Comparison of ENCODE assay signal across 9 cellular contexts in genomic region chr21:26686278-26686677, GRCh38.
DNase-seq lines count a peak whose midpoint lies in the region; ATAC-seq and TF ChIP-seq lines count a peak whose summit lies in the region.
"Had no signal": no experiment of that assay in that cellular context is flagged by ENCODE, and none has a peak within 500 bp of the region (broad histone marks: within the 10 kb centered on the region; RNA-seq: fewer than 3 reads in every experiment).

No MANE protein-coding gene starts in this region.

- POLR2A ChIA-PET in IMR-90 (lab: Charles Lee; ENCODE audit: unreplicated experiment): no interaction called here
- POLR2A ChIA-PET in activated CD4-positive, alpha-beta memory T cell treated with anti-CD3 and anti-CD28 coated beads, Interleukin-2, amount 10 ng/mL, durations not matched to agents 7 days and 5 days (lab: Charles Lee): no interaction called here

- H2AK5ac ChIP-seq in IMR-90 (ENCODE audit: low read depth, low read length) (no peak overlapping the region), neuronal stem cell (ENCODE audit: low read depth, low read length) (no peak overlapping the region)

- H3K56ac ChIP-seq in IMR-90 (ENCODE audit: extremely low read depth, insufficient read depth, low read length): no peak overlapping the region

- no peak overlapping the region for H2AK9ac ChIP-seq in IMR-90 (replicated peaks; ENCODE audit: low read depth, low read length, poor library complexity)

- H3K27me3 Mint-ChIP-seq in activated CD4-positive, alpha-beta memory T cell treated with anti-CD3 and anti-CD28 coated beads, Interleukin-2, amount 10 ng/mL, durations not matched to agents 7 days and 5 days: no peaks in the 10 kb centered on the region
- H3K27me3 Mint-ChIP-seq in progenitor cell of endocrine pancreas: no peaks in the 10 kb centered on the region
- H3K27me3 Mint-ChIP-seq: activated naive CD8-positive, alpha-beta T cell had no signal

- no CpG with 5 or more reads among the region's 3 CpGs for WGBS in IMR-90 (ENCODE audit: extremely low coverage in 2 of 2, insufficient read length in 1 of 2), 2 experiments
- no CpG with 5 or more reads among the region's 3 CpGs for WGBS in neuronal stem cell (ENCODE audit: extremely low coverage in 2 of 2, insufficient read length in 2 of 2, insufficient replicate concordance in 1 of 2), 2 donors
- 62% methylated on average over 3 of the region's 3 CpGs for WGBS in esophagus muscularis mucosa

- no peak overlapping the region for H3K14ac ChIP-seq in IMR-90 (replicated peaks; ENCODE audit: low read depth, low read length)
- no peak overlapping the region for H3K14ac ChIP-seq in neuronal stem cell (ENCODE audit: low read length)

- no peak overlapping the region for H2BK120ac ChIP-seq in IMR-90 (ENCODE audit: low read depth, low read length)
- H2BK120ac ChIP-seq in neuronal stem cell (ENCODE audit: low read depth, low read length): no peak overlapping the region

- peaks cover 3% of the 10 kb centered on the region for H3K9me3 Mint-ChIP-seq in activated CD4-positive, alpha-beta memory T cell treated with anti-CD3 and anti-CD28 coated beads, Interleukin-2, amount 10 ng/mL, durations not matched to agents 7 days and 5 days
- no peaks in the 10 kb centered on the region for H3K9me3 Mint-ChIP-seq in progenitor cell of endocrine pancreas (ENCODE audit: low read depth)

- H3K36me3 ChIP-seq in IMR-90 (ENCODE audit: control insufficient read depth, insufficient read depth, low read length) (no peaks in the 10 kb centered on the region), neuronal stem cell (replicated peaks in 1 of 2; ENCODE audit: control insufficient read depth in 2 of 2, insufficient read depth in 2 of 2, low read length in 2 of 2) (no peaks in the 10 kb centered on the region), esophagus muscularis mucosa (no peaks in the 10 kb centered on the region)

- TF ChIP-seq EP300 in esophagus muscularis mucosa (IDR thresholded peaks at IDR 0.05): no peak

- no peaks in the 10 kb centered on the region for H4K20me1 ChIP-seq in IMR-90 (ENCODE audit: insufficient read depth, low read length)

- H3K9me1 ChIP-seq in IMR-90 (ENCODE audit: insufficient read depth, low read length): no peaks in the 10 kb centered on the region

- H2BK15ac ChIP-seq in IMR-90 (ENCODE audit: low read depth, low read length): no peak overlapping the region
- H2BK15ac ChIP-seq in neuronal stem cell (ENCODE audit: low read length): no peak overlapping the region

- H3K4me3 Mint-ChIP-seq in activated CD4-positive, alpha-beta memory T cell treated with anti-CD3 and anti-CD28 coated beads, Interleukin-2, amount 10 ng/mL, durations not matched to agents 7 days and 5 days: no peak overlapping the region
- H3K4me3 Mint-ChIP-seq in progenitor cell of endocrine pancreas (ENCODE audit: low read depth): no peak overlapping the region
- H3K4me3 Mint-ChIP-seq: activated naive CD8-positive, alpha-beta T cell had no signal

- H3K4me2 ChIP-seq in IMR-90 (ENCODE audit: low read depth, low read length) (peak overlapping the region; percentile 50; the same call in 1 of the 2 replicates), neuronal stem cell (ENCODE audit: insufficient read depth, low read length, poor library complexity, severe bottlenecking) (no peak overlapping the region)

- H3K27me3 ChIP-seq in IMR-90 (ENCODE audit: control insufficient read depth, insufficient read depth, low read length) (no peaks in the 10 kb centered on the region), neuronal stem cell (ENCODE audit: control insufficient read depth in 3 of 3, insufficient read depth in 3 of 3, low read depth in 1 of 3, low read length in 3 of 3) (no peaks in the 10 kb centered on the region), esophagus muscularis mucosa (peaks cover 0 to 6% (median 0%) of the 10 kb centered on the region in 4 donors)

- H3K4me1 ChIP-seq in IMR-90 (ENCODE audit: control insufficient read depth, insufficient read depth, low read length) (no peaks in the 10 kb centered on the region), neuronal stem cell (ENCODE audit: control insufficient read depth in 2 of 2, insufficient read depth in 1 of 2, low read depth in 1 of 2, low read length in 2 of 2) (no peaks in the 10 kb centered on the region), esophagus muscularis mucosa (no peaks in the 10 kb centered on the region)

- H3K9me3 ChIP-seq in IMR-90 (ENCODE audit: control insufficient read depth, insufficient read depth, low read length) (peaks cover 4% of the 10 kb centered on the region; the same call in 1 of the 2 replicates), neuronal stem cell (replicated peaks in 1 of 2; ENCODE audit: control insufficient read depth in 2 of 2, insufficient read depth in 1 of 2, low read depth in 1 of 2, low read length in 2 of 2) (no peaks in the 10 kb centered on the region), esophagus muscularis mucosa (peaks cover 0 to 13% (median 10%) of the 10 kb centered on the region in 4 donors)

- H4K8ac ChIP-seq in IMR-90 (ENCODE audit: low read depth in 2 of 2, low read length in 2 of 2) (0 out of 4 replicates have a peak overlapping the region, but pooled peaks of 1 of the 2 experiments have one; percentile 9), neuronal stem cell (ENCODE audit: low read depth, low read length) (no peak overlapping the region)

- H4K5ac ChIP-seq in IMR-90 (ENCODE audit: low read depth, low read length): no peak overlapping the region

- H2BK12ac ChIP-seq in neuronal stem cell (ENCODE audit: low read length): no peak overlapping the region

- no peak for TF ChIP-seq POLR2A in IMR-90 (IDR thresholded peaks at IDR 0.05; ENCODE audit: low read depth, low read length)
- TF ChIP-seq POLR2A in esophagus muscularis mucosa (IDR thresholded peaks at IDR 0.05; ENCODE audit: low read depth): no peak

- H3K4ac ChIP-seq in IMR-90 (ENCODE audit: low read depth, low read length) (no peak overlapping the region), neuronal stem cell (ENCODE audit: low read length) (no peak overlapping the region)

- no peak for TF ChIP-seq RAD21 in IMR-90 (IDR thresholded peaks at IDR 0.05; ENCODE audit: low read length)

- no TSS peak for BruUV-seq in IMR-90 (replicated peaks; lab: Mats Ljungman, UMichigan)

- no peaks in the 10 kb centered on the region for H3K36me3 Mint-ChIP-seq in activated CD4-positive, alpha-beta memory T cell treated with anti-CD3 and anti-CD28 coated beads, Interleukin-2, amount 10 ng/mL, durations not matched to agents 7 days and 5 days (ENCODE audit: low read depth)
- no peaks in the 10 kb centered on the region for H3K36me3 Mint-ChIP-seq in progenitor cell of endocrine pancreas (ENCODE audit: insufficient read depth)
- H3K36me3 Mint-ChIP-seq: activated naive CD8-positive, alpha-beta T cell had no signal

- H3K4me3 ChIP-seq in AG10803 (ENCODE audit: low read length): no peak overlapping the region
- no peak overlapping the region for H3K4me3 ChIP-seq in IMR-90 (ENCODE audit: insufficient read depth, low read depth, low read length)
- H3K4me3 ChIP-seq in neuronal stem cell (ENCODE audit: low read length in 2 of 2): peak overlapping the region in 1 of 2 donors; percentile 5
- H3K4me3 ChIP-seq in esophagus muscularis mucosa: no peak overlapping the region

- H3K79me1 ChIP-seq in IMR-90 (ENCODE audit: low read depth in 1 of 2, low read length in 2 of 2) (no peaks in the 10 kb centered on the region), neuronal stem cell (ENCODE audit: low read depth, low read length) (no peaks in the 10 kb centered on the region)

- H2AFZ ChIP-seq in IMR-90 (replicated peaks; ENCODE audit: low read length, poor library complexity) (no peak overlapping the region), neuronal stem cell (ENCODE audit: low read length) (peak overlapping the region; percentile 77)

- H3K27ac Mint-ChIP-seq in activated CD4-positive, alpha-beta memory T cell treated with anti-CD3 and anti-CD28 coated beads, Interleukin-2, amount 10 ng/mL, durations not matched to agents 7 days and 5 days: no peak overlapping the region
- H3K27ac Mint-ChIP-seq in progenitor cell of endocrine pancreas: no peak overlapping the region
- H3K27ac Mint-ChIP-seq: activated naive CD8-positive, alpha-beta T cell had no signal

- DNase-seq in AG10803 (ENCODE audit: low read depth) (peak; percentile 21), IMR-90 (peak; percentile 44), neuronal stem cell (ENCODE audit: low spot score) (no peak), esophagus muscularis mucosa (ENCODE audit: extremely low spot score) (no peak), nucleus accumbens (lab: John Stamatoyannopoulos, UW) (no peak), progenitor cell of endocrine pancreas (ENCODE audit: low spot score, unreplicated experiment) (no peak)
- DNase-seq in activated CD4-positive, alpha-beta memory T cell treated with anti-CD3 and anti-CD28 coated beads, Interleukin-2, amount 10 ng/mL, durations not matched to agents 7 days and 5 days: peak; percentile 19

- H2BK5ac ChIP-seq in IMR-90 (ENCODE audit: low read depth, low read length, poor library complexity, severe bottlenecking) (no peak overlapping the region), neuronal stem cell (ENCODE audit: low read length) (no peak overlapping the region)

- no peak overlapping the region for H3K27ac ChIP-seq in IMR-90 (ENCODE audit: insufficient read depth, low read length)
- no peak overlapping the region for H3K27ac ChIP-seq in neuronal stem cell (replicated peaks; ENCODE audit: low read length)
- no peak overlapping the region for H3K27ac ChIP-seq in esophagus muscularis mucosa (replicated peaks in 1 of 4)

- peaks cover 4% of the 10 kb centered on the region for H3K4me1 Mint-ChIP-seq in activated CD4-positive, alpha-beta memory T cell treated with anti-CD3 and anti-CD28 coated beads, Interleukin-2, amount 10 ng/mL, durations not matched to agents 7 days and 5 days
- H3K4me1 Mint-ChIP-seq in progenitor cell of endocrine pancreas (ENCODE audit: low read depth): no peaks in the 10 kb centered on the region

- H4K91ac ChIP-seq in IMR-90 (ENCODE audit: insufficient read depth, low read depth, low read length): no peak overlapping the region
- no peak overlapping the region for H4K91ac ChIP-seq in neuronal stem cell (ENCODE audit: low read depth, low read length, poor library complexity)

- H3K23ac ChIP-seq in IMR-90 (ENCODE audit: low read depth, low read length): no peak overlapping the region
- no peak overlapping the region for H3K23ac ChIP-seq in neuronal stem cell (ENCODE audit: low read depth, low read length, poor library complexity)

- intact Hi-C loops in IMR-90 (cut with micrococcal nuclease) (no loop called here), esophagus muscularis mucosa (cut with DNase I) (no loop called here)

- H3K9ac ChIP-seq in IMR-90 (ENCODE audit: low read depth, low read length) (no peak overlapping the region), neuronal stem cell (ENCODE audit: low read depth, low read length, poor library complexity) (no peak overlapping the region)

- H3K18ac ChIP-seq in IMR-90 (ENCODE audit: low read depth, low read length) (no peak overlapping the region), neuronal stem cell (ENCODE audit: low read length) (no peak overlapping the region)

- dilution Hi-C loops in IMR-90 (cut with HindIII; ENCODE audit: low sequenced_read_pairs, unreplicated experiment): no loop called here

- H2BK20ac ChIP-seq in IMR-90 (ENCODE audit: low read depth, low read length): no peak overlapping the region

- ATAC-seq in GM18868 (IDR thresholded peaks at IDR 0.05; ENCODE audit: unreplicated experiment) (peak; percentile 65), IMR-90 (ENCODE audit: low read depth) (no peak)

- CTCF ChIA-PET in IMR-90 (lab: Yijun Ruan, JAX): interaction anchor here (0.9 kb wide), 1 partner anchor 30 kb away, joined by 3 read pairs; no protein-coding TSS in a partner anchor
- CTCF ChIA-PET in activated CD4-positive, alpha-beta memory T cell treated with anti-CD3 and anti-CD28 coated beads, Interleukin-2, amount 10 ng/mL, durations not matched to agents 7 days and 5 days (lab: Charles Lee): interaction anchor here (1.3 kb wide), 1 partner anchor 31 kb away, joined by 4 read pairs; no protein-coding TSS in a partner anchor

- in situ Hi-C loops in IMR-90 (cut with MboI; ENCODE audit: low sequenced_read_pairs): no loop called here

- TF ChIP-seq CTCF in AG10803 (conservative IDR thresholded peaks at IDR 0.05; ENCODE audit: low read length): no peak
- TF ChIP-seq CTCF in IMR-90 (conservative IDR thresholded peaks at IDR 0.05; ENCODE audit: low read depth, low read length): no peak
- TF ChIP-seq CTCF in esophagus muscularis mucosa (IDR thresholded peaks at IDR 0.05): no peak
- no peak for TF ChIP-seq CTCF in progenitor cell of endocrine pancreas (IDR thresholded peaks at IDR 0.05; ENCODE audit: unreplicated experiment)

Comparison
In these comparisons a context has a peak if more than half of its experiments do, and no peak if none do; other contexts are left out.
1. DNase-seq: peak in AG10803 (single experiment), IMR-90 (single experiment) and activated CD4-positive, alpha-beta memory T cell treated with anti-CD3 and anti-CD28 coated beads, Interleukin-2, amount 10 ng/mL, durations not matched to agents 7 days and 5 days (single experiment); none in neuronal stem cell (single experiment), esophagus muscularis mucosa (single experiment), nucleus accumbens (0 of 56) and progenitor cell of endocrine pancreas (single experiment).